In the genomic region with DNA sequence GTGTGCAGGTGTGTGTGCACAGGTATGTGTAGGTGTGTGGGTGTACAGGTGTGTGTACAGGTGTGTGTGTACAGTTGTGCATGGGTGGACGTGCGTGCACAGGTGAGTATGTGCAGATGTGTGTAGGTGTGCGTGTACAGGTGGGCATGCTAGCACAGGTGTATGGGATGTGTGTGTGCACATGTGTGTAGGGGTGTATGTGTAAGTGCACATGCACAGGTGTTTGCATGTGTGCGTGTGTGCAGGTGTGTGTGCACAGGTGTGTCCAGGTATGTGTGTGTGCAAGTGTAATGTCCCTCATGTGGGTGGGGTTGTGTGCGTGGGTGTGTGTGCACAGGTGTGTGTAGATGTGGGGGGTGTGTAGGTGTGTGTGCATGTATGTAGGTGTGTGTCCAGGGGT, we compare ENCODE assay signal across 26 cellular contexts. TPM values are rescaled to one million over a fixed set of nuclear protein-coding genes. Genes with fewer than 3 reads are reported as not detected.
DNase-seq lines count a peak whose midpoint lies in the region; ATAC-seq, FAIRE-seq and TF ChIP-seq lines count a peak whose summit lies in the region.
"Had no signal": no experiment of that assay in that cellular context is flagged by ENCODE, and none has a peak within 500 bp of the region (broad histone marks: within the 10 kb centered on the region; RNA-seq: fewer than 3 reads in every experiment).

No MANE protein-coding gene starts in this region.

- H3K27me3 ChIP-seq in lung (ENCODE audit: control insufficient read depth, insufficient read depth) (no peaks in the 10 kb centered on the region), stomach (no peaks in the 10 kb centered on the region)
- H3K27me3 ChIP-seq: hepatocyte, ovary had no signal

- no peaks in the 10 kb centered on the region for H3K9me3 Mint-ChIP-seq in activated T-helper 17 cell treated with anti-CD3 and anti-CD28 coated beads, Interleukin-2, amount 50 U/mL, for 72 hours
- H3K9me3 Mint-ChIP-seq: activated B cell treated with CpG ODN at 0.5 μM for 24 hours; activated T-cell treated with anti-CD3 and anti-CD28 coated beads, Interleukin-2, amount 50 U/mL, for 24 hours; CD8-positive, alpha-beta T cell; central memory CD8-positive, alpha-beta T cell had no signal

- H3K36me3 Mint-ChIP-seq in activated T-helper 17 cell treated with anti-CD3 and anti-CD28 coated beads, Interleukin-2, amount 50 U/mL, for 72 hours (ENCODE audit: low read depth), result peaks cover 6% of the 10 kb centered on the region

- DNase-seq in GM12891 (ENCODE audit: insufficient read length, low spot score), result no peak
- DNase-seq in activated CD8-positive, alpha-beta memory T cell treated with anti-CD3 and anti-CD28 coated beads, Interleukin-2, amount 50 U/mL, for 48 hours, result peak; percentile 25
- DNase-seq in lung (ENCODE audit: low spot score), result peak; percentile 25
- peak; percentile 15 for DNase-seq in stomach
- DNase-seq in NCI-H748 (lab: John Stamatoyannopoulos, UW; ENCODE audit: unreplicated experiment), result no peak
- no peak for DNase-seq in GM03348 (ENCODE audit: low spot score)
- DNase-seq: activated B cell treated with CpG ODN at 0.5 μM for 24 hours; activated CD4-positive, alpha-beta T cell treated with anti-CD3 and anti-CD28 coated beads, Interleukin-2, amount 50 U/mL, for 48 hours; activated naive CD4-positive, alpha-beta T cell treated with anti-CD3 and anti-CD28 coated beads, Interleukin-2, amount 50 U/mL, for 16 hours; activated T-cell treated with anti-CD3 and anti-CD28 coated beads, Interleukin-2, amount 50 U/mL, for 24 hours; CD8-positive, alpha-beta T cell; DMS53; effector CD4-positive, alpha-beta T cell; GF-D8; NCI-H2171; NCI-H526; stimulated activated CD4-positive, alpha-beta T cell treated with anti-CD3 and anti-CD28 coated beads, Interleukin-15, amount 100 ng/mL, for 24 hours; T-helper 9 cell had no signal

- ATAC-seq in lung (ENCODE audit: insufficient read depth, low FRiP score), result no peak
- ATAC-seq in activated T-helper 17 cell treated with anti-CD3 and anti-CD28 coated beads, Interleukin-2, amount 50 U/mL, for 72 hours (replicated peaks), result no peak
- ATAC-seq: CD8-positive, alpha-beta T cell; sciatic nerve had no signal

- no peak for TF ChIP-seq POLR2A in GM12891 (IDR thresholded peaks at IDR 0.05; ENCODE audit: low read depth, low read length)
- TF ChIP-seq POLR2A in stomach (IDR thresholded peaks at IDR 0.05), result no peak

- H3K27ac Mint-ChIP-seq in activated T-helper 17 cell treated with anti-CD3 and anti-CD28 coated beads, Interleukin-2, amount 50 U/mL, for 72 hours, result no peak overlapping the region
- H3K27ac Mint-ChIP-seq: activated B cell treated with CpG ODN at 0.5 μM for 24 hours; CD8-positive, alpha-beta T cell had no signal

- 96 to 99% methylated on average over 5 of the region's 5 CpGs for WGBS in lung, 2 donors
- WGBS in stomach, 5 donors, result 85 to 93% (median 87%) methylated on average over 5 of the region's 5 CpGs

- H3K4me1 Mint-ChIP-seq in activated T-helper 17 cell treated with anti-CD3 and anti-CD28 coated beads, Interleukin-2, amount 50 U/mL, for 72 hours, result no peaks in the 10 kb centered on the region
- H3K4me1 Mint-ChIP-seq: central memory CD8-positive, alpha-beta T cell had no signal

- no peak overlapping the region for H3K4me3 ChIP-seq in lung
- no peak overlapping the region for H3K4me3 ChIP-seq in stomach
- H3K4me3 ChIP-seq: hepatocyte, ovary had no signal

- H3K4me1 ChIP-seq in lung (ENCODE audit: control insufficient read depth in 2 of 2, insufficient read depth in 2 of 2, low read length in 2 of 2), result no peaks in the 10 kb centered on the region
- H3K4me1 ChIP-seq in stomach, result no peaks in the 10 kb centered on the region

- intact Hi-C loops in stomach (cut with DNase I; ENCODE audit: low total_unique reads), result no loop called here

- H3K27me3 Mint-ChIP-seq in activated T-helper 17 cell treated with anti-CD3 and anti-CD28 coated beads, Interleukin-2, amount 50 U/mL, for 72 hours, result no peaks in the 10 kb centered on the region
- H3K27me3 Mint-ChIP-seq: activated B cell treated with CpG ODN at 0.5 μM for 24 hours; activated T-cell treated with anti-CD3 and anti-CD28 coated beads, Interleukin-2, amount 50 U/mL, for 24 hours; central memory CD8-positive, alpha-beta T cell had no signal

- no peak for TF ChIP-seq EP300 in stomach (IDR thresholded peaks at IDR 0.05)

- H3K9me3 ChIP-seq in lung (ENCODE audit: control insufficient read depth in 2 of 2, insufficient read depth in 1 of 2, low read length in 1 of 2) (no peaks in the 10 kb centered on the region), stomach (no peaks in the 10 kb centered on the region)
- H3K9me3 ChIP-seq: ovary had no signal

- no peak for TF ChIP-seq CTCF in lung (IDR thresholded peaks at IDR 0.05; ENCODE audit: control extremely low read depth, extremely low read depth)
- no peak for TF ChIP-seq CTCF in stomach (IDR thresholded peaks at IDR 0.05)

- H3K4me3 Mint-ChIP-seq in activated T-helper 17 cell treated with anti-CD3 and anti-CD28 coated beads, Interleukin-2, amount 50 U/mL, for 72 hours, result no peak overlapping the region
- H3K4me3 Mint-ChIP-seq: activated T-cell treated with anti-CD3 and anti-CD28 coated beads, Interleukin-2, amount 50 U/mL, for 24 hours; CD8-positive, alpha-beta T cell; central memory CD8-positive, alpha-beta T cell had no signal

- peak; percentile 87 for FAIRE-seq in GM12891 (lab: Jason Lieb, UNC)
- FAIRE-seq: astrocyte, frontal cortex had no signal

- H3K27ac ChIP-seq in lung (ENCODE audit: low read depth in 1 of 2, low read length in 1 of 2) (no peak overlapping the region), stomach (no peak overlapping the region)
- H3K27ac ChIP-seq: hepatocyte, KMS-11, ovary had no signal

- H3K36me3 ChIP-seq in lung (ENCODE audit: control insufficient read depth in 2 of 2, insufficient read depth in 2 of 2, low read length in 2 of 2) (peaks cover 2% of the 10 kb centered on the region in 2 donors), stomach (peaks cover under 1 to 32% (median 23%) of the 10 kb centered on the region in 4 donors)
- H3K36me3 ChIP-seq: ovary had no signal

TF ChIP-seq in GM12891, 5 proteins besides CTCF, POLR2A, EP300 and RAD21:
- no peak for TF ChIP-seq SPI1 (IDR thresholded peaks at IDR 0.05; ENCODE audit: low read depth, low read length)
- no peak for TF ChIP-seq POU2F2 (IDR thresholded peaks at IDR 0.05; ENCODE audit: low read depth, low read length)
- no peak for TF ChIP-seq PAX5 (IDR thresholded peaks at IDR 0.05; ENCODE audit: insufficient read depth, low read length, severe bottlenecking)
- no peak for TF ChIP-seq POLR2AphosphoS5 (IDR thresholded peaks at IDR 0.05; ENCODE audit: low read depth, low read length)
- TF ChIP-seq TAF1 (IDR thresholded peaks at IDR 0.05; ENCODE audit: low read depth, low read length), result no peak
TF ChIP-seq in GM12891: peak in this region for 0.

RNA-seq across cellular contexts. Expression of a gene that starts 27.5 kb away (rescaled TPM):
- polyA plus RNA-seq in GM12891 (2012; ENCODE audit: low read depth, missing spikeins), result 85.5 TPM
- total RNA-seq in lung (10 to 100 TPM; 44.1 to 44.2 TPM), stomach (100 to 1,000 TPM in 2 of 5 donors, 10 to 100 TPM in 3; 35.3 to 207 (median 59.1) TPM)
- polyA plus RNA-seq in lung (10 to 100 TPM; 19.6 to 36.6 TPM), stomach (10 to 100 TPM; 27.3 to 57.2 (median 55.3) TPM)
- total RNA-seq in activated T-helper 17 cell treated with anti-CD3 and anti-CD28 coated beads, Interleukin-2, amount 50 U/mL, for 72 hours, result 100 to 1,000 TPM in 1 of 2 donors, 10 to 100 TPM in 1; 98.1 to 188 TPM

Comparison
In these comparisons a context has a peak if more than half of its experiments do, and no peak if none do; other contexts are left out.
1. DNase-seq: peak in activated CD8-positive, alpha-beta memory T cell treated with anti-CD3 and anti-CD28 coated beads, Interleukin-2, amount 50 U/mL, for 48 hours (single experiment), lung (single experiment) and stomach (single experiment); none in GM12891 (single experiment), NCI-H748 (single experiment) and GM03348 (single experiment).